In the genomic region with DNA sequence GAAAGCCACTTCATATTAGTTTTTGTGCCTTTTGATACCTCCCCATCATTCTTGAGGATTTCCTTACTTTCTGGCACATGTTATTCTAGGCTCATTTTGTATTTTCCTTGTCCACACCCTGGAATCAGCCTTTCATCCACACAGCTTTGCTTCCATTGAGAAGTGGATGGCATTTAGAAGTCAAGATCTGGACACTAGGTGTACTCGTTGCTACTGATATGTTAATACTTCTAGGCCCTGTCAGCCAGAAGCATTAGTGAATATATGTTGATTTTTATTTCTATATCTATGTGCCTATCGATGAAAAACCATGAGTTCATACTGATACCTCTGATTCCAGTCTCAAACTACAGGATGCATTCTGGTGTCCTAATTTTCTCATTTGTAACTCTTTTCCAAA, we compare ENCODE assay signal across 25 cellular contexts.
A peak's percentile ranks its signal among the peaks of the same experiment; 100 is the strongest.
DNase-seq lines count a peak whose midpoint lies in the region; ATAC-seq and TF ChIP-seq lines count a peak whose summit lies in the region.
"Had no signal": no experiment of that assay in that cellular context is flagged by ENCODE, and none has a peak within 500 bp of the region (broad histone marks: within the 10 kb centered on the region; RNA-seq: fewer than 3 reads in every experiment).

No MANE protein-coding gene starts in this region.

- ATAC-seq in left ventricle myocardium superior: peak; percentile 26
- no peak for ATAC-seq in stimulated activated memory B cell treated with anti-CD40 and anti-IgM and Interleukin-4, amounts not matched to agents 10 μg/mL and 1 μg/mL and 100 μg/mL, for 72 hours
- ATAC-seq in activated T-cell treated with anti-CD3 and anti-CD28 coated beads, Interleukin-2, amount 50 U/mL, for 4 hours: no peak
- ATAC-seq: activated CD4-positive, alpha-beta T cell treated with anti-CD3 and anti-CD28 coated beads for 36 hours; activated naive CD8-positive, alpha-beta T cell treated with anti-CD3 and anti-CD28 coated beads, Interleukin-2, amount 50 U/mL, for 24 hours; effector memory CD8-positive, alpha-beta T cell; esophagus mucosa; mucosa of descending colon; right cardiac atrium; stimulated activated naive CD8-positive, alpha-beta T cell treated with anti-CD3 and anti-CD28 coated beads, Interleukin-15, Interleukin-2, amounts not matched to agents 100 U/mL and 50 U/mL, for 24 hours had no signal

- BruUV-seq in OCI-LY7 (replicated peaks; lab: Mats Ljungman, UMichigan): no TSS peak

- H3K9me3 ChIP-seq in left ventricle myocardium inferior (replicated peaks): peaks cover 14% of the 10 kb centered on the region
- no peaks in the 10 kb centered on the region for H3K9me3 ChIP-seq in OCI-LY7 (ENCODE audit: low read length)
- no peaks in the 10 kb centered on the region for H3K9me3 ChIP-seq in colonic mucosa

- no peaks in the 10 kb centered on the region for H3K27me3 Mint-ChIP-seq in stimulated activated memory B cell treated with anti-CD40 and anti-IgM and Interleukin-4, amounts not matched to agents 10 μg/mL and 1 μg/mL and 100 μg/mL, for 72 hours
- H3K27me3 Mint-ChIP-seq in activated T-cell treated with anti-CD3 and anti-CD28 coated beads, Interleukin-2, amount 50 U/mL, for 4 hours (ENCODE audit: low read depth): no peaks in the 10 kb centered on the region
- H3K27me3 Mint-ChIP-seq: activated CD4-positive, alpha-beta T cell treated with anti-CD3 and anti-CD28 coated beads for 36 hours; activated naive CD8-positive, alpha-beta T cell treated with anti-CD3 and anti-CD28 coated beads, Interleukin-2, amount 50 U/mL, for 24 hours; brain; effector memory CD8-positive, alpha-beta T cell had no signal

- H3K9me3 Mint-ChIP-seq in stimulated activated memory B cell treated with anti-CD40 and anti-IgM and Interleukin-4, amounts not matched to agents 10 μg/mL and 1 μg/mL and 100 μg/mL, for 72 hours: peaks cover 11% of the 10 kb centered on the region
- peaks cover 12% of the 10 kb centered on the region for H3K9me3 Mint-ChIP-seq in activated T-cell treated with anti-CD3 and anti-CD28 coated beads, Interleukin-2, amount 50 U/mL, for 4 hours

- H3K4me2 ChIP-seq in OCI-LY7 (ENCODE audit: low read length): no peak overlapping the region
- H3K4me2 ChIP-seq: PC-9 had no signal

- H3K27me3 ChIP-seq in left ventricle myocardium inferior (ENCODE audit: low read depth): no peaks in the 10 kb centered on the region
- no peaks in the 10 kb centered on the region for H3K27me3 ChIP-seq in colonic mucosa

- no peaks in the 10 kb centered on the region for H3K9me2 ChIP-seq in OCI-LY7 (ENCODE audit: insufficient read depth, low read length)

- H3K4me1 ChIP-seq in left ventricle myocardium inferior: peaks cover 7% of the 10 kb centered on the region
- no peaks in the 10 kb centered on the region for H3K4me1 ChIP-seq in OCI-LY7 (ENCODE audit: insufficient read depth, low read length, poor library complexity, severe bottlenecking)
- H3K4me1 ChIP-seq in colonic mucosa: no peaks in the 10 kb centered on the region

- H3K9ac ChIP-seq in colonic mucosa (ENCODE audit: low read depth in 2 of 2, low read length in 2 of 2): no peak overlapping the region

- no peak overlapping the region for H3K4me3 Mint-ChIP-seq in stimulated activated memory B cell treated with anti-CD40 and anti-IgM and Interleukin-4, amounts not matched to agents 10 μg/mL and 1 μg/mL and 100 μg/mL, for 72 hours
- no peak overlapping the region for H3K4me3 Mint-ChIP-seq in activated T-cell treated with anti-CD3 and anti-CD28 coated beads, Interleukin-2, amount 50 U/mL, for 4 hours
- H3K4me3 Mint-ChIP-seq: activated CD4-positive, alpha-beta T cell treated with anti-CD3 and anti-CD28 coated beads for 36 hours; activated naive CD8-positive, alpha-beta T cell treated with anti-CD3 and anti-CD28 coated beads, Interleukin-2, amount 50 U/mL, for 24 hours; brain; effector memory CD8-positive, alpha-beta T cell had no signal

- intact Hi-C loops in left ventricle myocardium superior (cut with micrococcal nuclease): no loop called here
- intact Hi-C loops in left ventricle myocardium inferior (cut with micrococcal nuclease): no loop called here
- intact Hi-C loops in OCI-LY7 (cut with micrococcal nuclease; ENCODE audit: unreplicated experiment): loop anchor here (5.0 to 10.0 kb wide), 3 partner anchors 131 to 403 kb away; no protein-coding TSS in a partner anchor
- intact Hi-C loops in colonic mucosa (cut with DNase I): no loop called here

- H2AFZ ChIP-seq in OCI-LY7 (ENCODE audit: low read length): no peak overlapping the region
- H2AFZ ChIP-seq: PC-9 had no signal

- H3K27ac ChIP-seq in left ventricle myocardium inferior (replicated peaks) (no peak overlapping the region), OCI-LY7 (ENCODE audit: low read depth, low read length, poor library complexity, severe bottlenecking) (no peak overlapping the region), colonic mucosa (no peak overlapping the region)
- H3K27ac ChIP-seq: PC-9 had no signal

- no peak for DNase-seq in left ventricle myocardium superior
- no peak for DNase-seq in left ventricle myocardium inferior
- DNase-seq in OCI-LY7 (ENCODE audit: low spot score): peak; percentile 10
- DNase-seq in epithelial cell of esophagus (ENCODE audit: low read depth): peak; percentile 30
- DNase-seq in stimulated activated CD4-positive, alpha-beta T cell treated with anti-CD3 and anti-CD28 coated beads, Interleukin-4, amount 100 ng/mL, for 4 hours: no peak
- DNase-seq in activated T-cell treated with anti-CD3 and anti-CD28 coated beads, Interleukin-2, amount 50 U/mL, for 4 hours: no peak
- no peak for DNase-seq in colonic mucosa
- DNase-seq: ACHN; activated CD4-positive, alpha-beta T cell treated with anti-CD3 and anti-CD28 coated beads for 36 hours; activated gamma-delta T cell treated with Interleukin-2 at 50 U/mL for 16 hours; activated naive CD8-positive, alpha-beta T cell treated with anti-CD3 and anti-CD28 coated beads, Interleukin-2, amount 50 U/mL, for 24 hours; C1 segment of cervical spinal cord; effector memory CD8-positive, alpha-beta T cell; Kasumi-1; mucosa of descending colon; NCI-H187; PC-9; right cardiac atrium; SHP77 treated with DMSO at 0.1 percent for 48 hours; stimulated activated CD4-positive, alpha-beta T cell treated with anti-CD3 and anti-CD28 coated beads, Interleukin-12 subunit alpha, Interleukin-12 subunit beta, amount 100 ng/mL, for 4 hours; stimulated activated CD4-positive, alpha-beta T cell treated with anti-CD3 and anti-CD28 coated beads, Interleukin-4, amount 100 ng/mL, for 24 hours; stimulated activated naive CD8-positive, alpha-beta T cell treated with anti-CD3 and anti-CD28 coated beads, Interleukin-15, Interleukin-2, amounts not matched to agents 100 U/mL and 50 U/mL, for 24 hours had no signal

- H3K4me1 Mint-ChIP-seq in stimulated activated memory B cell treated with anti-CD40 and anti-IgM and Interleukin-4, amounts not matched to agents 10 μg/mL and 1 μg/mL and 100 μg/mL, for 72 hours: peaks cover 53% of the 10 kb centered on the region
- no peaks in the 10 kb centered on the region for H3K4me1 Mint-ChIP-seq in activated T-cell treated with anti-CD3 and anti-CD28 coated beads, Interleukin-2, amount 50 U/mL, for 4 hours (ENCODE audit: low read depth)
- H3K4me1 Mint-ChIP-seq: activated CD4-positive, alpha-beta T cell treated with anti-CD3 and anti-CD28 coated beads for 36 hours; activated naive CD8-positive, alpha-beta T cell treated with anti-CD3 and anti-CD28 coated beads, Interleukin-2, amount 50 U/mL, for 24 hours had no signal

- no peaks in the 10 kb centered on the region for H3K79me2 ChIP-seq in OCI-LY7 (ENCODE audit: insufficient read depth, low read depth, low read length)

- H3K4me3 ChIP-seq in left ventricle myocardium inferior: no peak overlapping the region
- no peak overlapping the region for H3K4me3 ChIP-seq in OCI-LY7 (ENCODE audit: low read depth, low read length, poor library complexity, severe bottlenecking)
- no peak overlapping the region for H3K4me3 ChIP-seq in epithelial cell of esophagus (ENCODE audit: low read length)
- no peak overlapping the region for H3K4me3 ChIP-seq in colonic mucosa
- H3K4me3 ChIP-seq: mucosa of descending colon, PC-9 had no signal

- H3K36me3 ChIP-seq in left ventricle myocardium inferior (no peaks in the 10 kb centered on the region), OCI-LY7 (ENCODE audit: insufficient read depth, low read length) (no peaks in the 10 kb centered on the region), colonic mucosa (no peaks in the 10 kb centered on the region)

- no peaks in the 10 kb centered on the region for H4K20me1 ChIP-seq in OCI-LY7 (ENCODE audit: insufficient read depth, low read length)

- peaks cover 39% of the 10 kb centered on the region for H3K36me3 Mint-ChIP-seq in stimulated activated memory B cell treated with anti-CD40 and anti-IgM and Interleukin-4, amounts not matched to agents 10 μg/mL and 1 μg/mL and 100 μg/mL, for 72 hours
- no peaks in the 10 kb centered on the region for H3K36me3 Mint-ChIP-seq in activated T-cell treated with anti-CD3 and anti-CD28 coated beads, Interleukin-2, amount 50 U/mL, for 4 hours (ENCODE audit: insufficient read depth)

- H3K27ac Mint-ChIP-seq in stimulated activated memory B cell treated with anti-CD40 and anti-IgM and Interleukin-4, amounts not matched to agents 10 μg/mL and 1 μg/mL and 100 μg/mL, for 72 hours: peak overlapping the region; percentile 76
- H3K27ac Mint-ChIP-seq: activated CD4-positive, alpha-beta T cell treated with anti-CD3 and anti-CD28 coated beads for 36 hours; activated naive CD8-positive, alpha-beta T cell treated with anti-CD3 and anti-CD28 coated beads, Interleukin-2, amount 50 U/mL, for 24 hours; brain; effector memory CD8-positive, alpha-beta T cell had no signal

- CTCF ChIA-PET in OCI-LY7 (lab: Charles Lee; ENCODE audit: unreplicated experiment): no interaction called here

- TF ChIP-seq CTCF in left ventricle myocardium inferior (IDR thresholded peaks at IDR 0.05; ENCODE audit: borderline replicate concordance) (no peak), OCI-LY7 (conservative IDR thresholded peaks at IDR 0.05; ENCODE audit: low read length) (peak; percentile 47), epithelial cell of esophagus (IDR thresholded peaks at IDR 0.05; ENCODE audit: insufficient read depth, low read depth, low read length, missing control alignments) (peak; percentile 29), colonic mucosa (IDR thresholded peaks at IDR 0.05) (no peak)

- POLR2A ChIA-PET in OCI-LY7 (lab: Charles Lee): no interaction called here

Comparison
In these comparisons a context has a peak if more than half of its experiments do, and no peak if none do; other contexts are left out.
1. DNase-seq: peak in OCI-LY7 (single experiment) and epithelial cell of esophagus (single experiment); none in left ventricle myocardium superior (single experiment), left ventricle myocardium inferior (single experiment), stimulated activated CD4-positive, alpha-beta T cell treated with anti-CD3 and anti-CD28 coated beads, Interleukin-4, amount 100 ng/mL, for 4 hours (0 of 2), activated T-cell treated with anti-CD3 and anti-CD28 coated beads, Interleukin-2, amount 50 U/mL, for 4 hours (single experiment) and colonic mucosa (single experiment).
2. CTCF ChIP-seq: peak in OCI-LY7 (single experiment) and epithelial cell of esophagus (single experiment); none in left ventricle myocardium inferior (single experiment) and colonic mucosa (single experiment).